ENCODE assay signal across 20 cellular contexts in the genomic region with DNA sequence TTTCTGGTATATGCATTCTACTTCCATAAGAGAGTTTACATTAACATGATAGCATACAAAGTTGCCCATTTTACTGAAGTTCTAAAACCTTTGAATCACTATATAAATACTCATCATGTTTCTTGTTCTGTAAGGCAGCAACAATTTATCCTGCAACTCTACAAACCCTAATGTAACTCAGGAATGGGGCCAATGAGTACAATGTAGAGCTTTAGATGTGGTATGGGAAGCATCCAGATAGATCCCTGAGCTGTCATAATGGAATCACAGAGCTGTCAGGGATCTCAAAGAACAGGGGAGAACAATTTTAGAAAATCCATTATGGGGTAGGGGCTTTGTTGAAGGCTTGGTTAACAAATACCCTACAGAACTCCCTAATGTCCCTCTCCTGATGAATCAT.
"Had no signal": no experiment of that assay in that cellular context is flagged by ENCODE, and none has a peak within 500 bp of the region (broad histone marks: within the 10 kb centered on the region; RNA-seq: fewer than 3 reads in every experiment).

No MANE protein-coding gene starts in this region.

- DNase-seq: effector memory CD8-positive, alpha-beta T cell; foreskin melanocyte; head of caudate nucleus; kidney; left cardiac atrium; left ventricle myocardium inferior; mesenchymal stem cell; midbrain; posterior cingulate gyrus; stimulated activated CD4-positive, alpha-beta T cell treated with anti-CD3 and anti-CD28 coated beads, Interleukin-2, amount 100 ng/mL, for 24 hours; stimulated activated CD4-positive, alpha-beta T cell treated with anti-CD3 and anti-CD28 coated beads, Interleukin-4, amount 100 ng/mL, for 4 hours; stimulated activated naive CD4-positive, alpha-beta T cell; stomach; thyroid gland had no signal

- H3K27ac ChIP-seq: epithelial cell of prostate, esophagus muscularis mucosa, hepatocyte, left ventricle myocardium inferior, skin epidermis, stomach, thyroid gland had no signal

- H3K4me3 ChIP-seq: esophagus muscularis mucosa, hepatocyte, left ventricle myocardium inferior, lung, skin epidermis, stomach, thyroid gland had no signal

- H3K4me1 ChIP-seq: esophagus muscularis mucosa, left ventricle myocardium inferior, stomach, thyroid gland had no signal

- H3K79me2 ChIP-seq: hepatocyte had no signal

- H3K4me2 ChIP-seq: hepatocyte had no signal

- H3K36me3 ChIP-seq: esophagus muscularis mucosa, left ventricle myocardium inferior, stomach, thyroid gland had no signal

- H3K27me3 ChIP-seq: esophagus muscularis mucosa, hepatocyte, stomach, thyroid gland had no signal

- ATAC-seq: effector memory CD8-positive, alpha-beta T cell; natural killer cell treated with Interleukin-12 subunit alpha and Interleukin-12 subunit beta and Interleukin-15 and Interleukin-18, amount 100 ng/mL, for 72 hours had no signal

- H2AFZ ChIP-seq: hepatocyte had no signal

- H3K9me3 ChIP-seq: esophagus muscularis mucosa, left ventricle myocardium inferior, stomach, thyroid gland had no signal
